In the genomic region with DNA sequence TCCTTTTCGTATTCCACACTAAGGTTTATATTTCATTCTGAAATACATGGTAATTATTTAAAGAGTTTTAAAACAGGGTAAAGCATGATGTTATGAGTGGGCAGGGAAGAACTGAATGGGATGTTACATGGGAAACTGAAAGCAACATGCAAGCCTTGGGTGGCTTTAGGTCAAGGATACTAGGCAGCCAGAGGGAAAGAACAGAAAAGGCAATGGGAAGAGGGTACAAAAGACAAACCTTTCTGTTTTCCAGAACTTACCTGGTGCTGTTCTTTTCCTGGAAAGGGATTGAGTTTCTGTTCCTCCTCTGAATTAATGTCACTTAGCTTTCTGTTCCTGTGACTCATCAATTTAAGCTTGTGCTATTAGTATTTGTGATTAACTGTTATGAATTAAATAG, we compare ENCODE assay signal across 21 cellular contexts.
DNase-seq lines count a peak whose midpoint lies in the region; ATAC-seq and TF ChIP-seq lines count a peak whose summit lies in the region.
"Had no signal": no experiment of that assay in that cellular context is flagged by ENCODE, and none has a peak within 500 bp of the region (broad histone marks: within the 10 kb centered on the region; RNA-seq: fewer than 3 reads in every experiment).

No MANE protein-coding gene starts in this region.

- H3K9me3 Mint-ChIP-seq in activated T-cell treated with anti-CD3 and anti-CD28 coated beads, Interleukin-2, amount 50 U/mL, for 24 hours, result no peaks in the 10 kb centered on the region
- H3K9me3 Mint-ChIP-seq in activated T-helper 1 cell treated with anti-CD3 and anti-CD28 coated beads, Interleukin-12 subunit alpha, Interleukin-12 subunit beta, Interleukin-2, Interleukin-4 antibody, amounts not matched to agents 30 ng/mL and 10 ng/mL and 1 ng/mL, durations not matched to agents 14 hours and 24 hours and 36 hours, result no peaks in the 10 kb centered on the region
- no peaks in the 10 kb centered on the region for H3K9me3 Mint-ChIP-seq in progenitor cell of endocrine pancreas (ENCODE audit: low read depth)
- H3K9me3 Mint-ChIP-seq: central memory CD8-positive, alpha-beta T cell had no signal

- 96% methylated on average over 1 of the region's 1 CpG for WGBS in suprapubic skin

- no peak overlapping the region for H3K4me3 Mint-ChIP-seq in activated T-cell treated with anti-CD3 and anti-CD28 coated beads, Interleukin-2, amount 50 U/mL, for 24 hours
- H3K4me3 Mint-ChIP-seq in activated T-helper 1 cell treated with anti-CD3 and anti-CD28 coated beads, Interleukin-12 subunit alpha, Interleukin-12 subunit beta, Interleukin-2, Interleukin-4 antibody, amounts not matched to agents 30 ng/mL and 10 ng/mL and 1 ng/mL, durations not matched to agents 14 hours and 24 hours and 36 hours, result no peak overlapping the region
- H3K4me3 Mint-ChIP-seq in progenitor cell of endocrine pancreas (ENCODE audit: low read depth), result no peak overlapping the region
- H3K4me3 Mint-ChIP-seq: central memory CD8-positive, alpha-beta T cell; H9 had no signal

- H3K27ac ChIP-seq in suprapubic skin, result no peak overlapping the region
- H3K27ac ChIP-seq: BLaER1, foreskin keratinocyte, PC-9, VCaP had no signal

- H3K9me3 ChIP-seq in suprapubic skin, result no peaks in the 10 kb centered on the region
- H3K9me3 ChIP-seq: BLaER1 had no signal

- H3K27me3 ChIP-seq in suprapubic skin, result no peaks in the 10 kb centered on the region
- H3K27me3 ChIP-seq: BLaER1, foreskin keratinocyte had no signal

- ATAC-seq in GM19452 (IDR thresholded peaks at IDR 0.05; ENCODE audit: unreplicated experiment), result peak; percentile 53
- no peak for ATAC-seq in Right ventricle myocardium superior (ENCODE audit: poor library complexity)
- ATAC-seq: foreskin keratinocyte had no signal

- intact Hi-C loops in activated T-helper 1 cell treated with anti-CD3 and anti-CD28 coated beads, Interleukin-12 subunit alpha, Interleukin-12 subunit beta, Interleukin-2, Interleukin-4 antibody, amounts not matched to agents 30 ng/mL and 10 ng/mL and 1 ng/mL, durations not matched to agents 14 hours and 24 hours and 36 hours (cut with micrococcal nuclease), result no loop called here
- intact Hi-C loops in Right ventricle myocardium superior (cut with DNase I), result no loop called here

- DNase-seq in activated T-cell treated with anti-CD3 and anti-CD28 coated beads, Interleukin-2, amount 50 U/mL, for 24 hours, result no peak
- no peak for DNase-seq in activated T-cell treated with anti-CD3 and anti-CD28 coated beads for 4 hours
- no peak for DNase-seq in activated T-helper 1 cell treated with anti-CD3 and anti-CD28 coated beads, Interleukin-12 subunit alpha, Interleukin-12 subunit beta, Interleukin-2, Interleukin-4 antibody, amounts not matched to agents 30 ng/mL and 10 ng/mL and 1 ng/mL, durations not matched to agents 14 hours and 24 hours and 36 hours (ENCODE audit: low spot score)
- DNase-seq in progenitor cell of endocrine pancreas (ENCODE audit: low spot score, unreplicated experiment), result no peak
- DNase-seq in NOMO-1 treated with dmso at 0.1 percent for 144 hours (lab: John Stamatoyannopoulos, UW; ENCODE audit: unreplicated experiment), result no peak
- DNase-seq in suprapubic skin (ENCODE audit: low spot score in 2 of 2), result no peak
- no peak for DNase-seq in Right ventricle myocardium superior
- DNase-seq: activated effector memory CD4-positive, alpha-beta T cell treated with anti-CD3 and anti-CD28 coated beads, Interleukin-2, amount 50 U/mL, for 16 hours; foreskin keratinocyte; H9; hippocampal formation; Karpas-422; NCI-H1930; NCI-H226; PC-9; stimulated activated CD4-positive, alpha-beta T cell treated with anti-CD3 and anti-CD28 coated beads, Interleukin-2, amount 100 ng/mL, for 48 hours had no signal

- no peak for TF ChIP-seq POLR2A in suprapubic skin (IDR thresholded peaks at IDR 0.05)

- H3K4me3 ChIP-seq in suprapubic skin, result no peak overlapping the region
- H3K4me3 ChIP-seq: BLaER1, PC-9, smooth muscle cell had no signal

- peaks cover 23% of the 10 kb centered on the region for H3K4me1 Mint-ChIP-seq in activated T-cell treated with anti-CD3 and anti-CD28 coated beads, Interleukin-2, amount 50 U/mL, for 24 hours (ENCODE audit: low read depth)
- peaks cover 13% of the 10 kb centered on the region for H3K4me1 Mint-ChIP-seq in activated T-helper 1 cell treated with anti-CD3 and anti-CD28 coated beads, Interleukin-12 subunit alpha, Interleukin-12 subunit beta, Interleukin-2, Interleukin-4 antibody, amounts not matched to agents 30 ng/mL and 10 ng/mL and 1 ng/mL, durations not matched to agents 14 hours and 24 hours and 36 hours (ENCODE audit: low read depth)
- H3K4me1 Mint-ChIP-seq in progenitor cell of endocrine pancreas (ENCODE audit: low read depth), result no peaks in the 10 kb centered on the region

- TF ChIP-seq CTCF in progenitor cell of endocrine pancreas (IDR thresholded peaks at IDR 0.05; ENCODE audit: unreplicated experiment) (no peak), suprapubic skin (IDR thresholded peaks at IDR 0.05) (no peak)

- TF ChIP-seq EP300 in suprapubic skin (IDR thresholded peaks at IDR 0.05), result no peak

- peaks cover 95% of the 10 kb centered on the region for H3K36me3 Mint-ChIP-seq in activated T-cell treated with anti-CD3 and anti-CD28 coated beads, Interleukin-2, amount 50 U/mL, for 24 hours (ENCODE audit: low read depth)
- peaks cover 51% of the 10 kb centered on the region for H3K36me3 Mint-ChIP-seq in activated T-helper 1 cell treated with anti-CD3 and anti-CD28 coated beads, Interleukin-12 subunit alpha, Interleukin-12 subunit beta, Interleukin-2, Interleukin-4 antibody, amounts not matched to agents 30 ng/mL and 10 ng/mL and 1 ng/mL, durations not matched to agents 14 hours and 24 hours and 36 hours (ENCODE audit: low read depth)
- peaks cover 41% of the 10 kb centered on the region for H3K36me3 Mint-ChIP-seq in progenitor cell of endocrine pancreas (ENCODE audit: insufficient read depth)

- H3K36me3 ChIP-seq in suprapubic skin, result peaks cover 75% of the 10 kb centered on the region

- H3K27me3 Mint-ChIP-seq in activated T-cell treated with anti-CD3 and anti-CD28 coated beads, Interleukin-2, amount 50 U/mL, for 24 hours, result no peaks in the 10 kb centered on the region
- no peaks in the 10 kb centered on the region for H3K27me3 Mint-ChIP-seq in activated T-helper 1 cell treated with anti-CD3 and anti-CD28 coated beads, Interleukin-12 subunit alpha, Interleukin-12 subunit beta, Interleukin-2, Interleukin-4 antibody, amounts not matched to agents 30 ng/mL and 10 ng/mL and 1 ng/mL, durations not matched to agents 14 hours and 24 hours and 36 hours (ENCODE audit: insufficient read depth)
- H3K27me3 Mint-ChIP-seq in progenitor cell of endocrine pancreas, result no peaks in the 10 kb centered on the region
- H3K27me3 Mint-ChIP-seq: central memory CD8-positive, alpha-beta T cell had no signal

- H3K4me1 ChIP-seq in suprapubic skin, result no peaks in the 10 kb centered on the region
- H3K4me1 ChIP-seq: BLaER1, foreskin keratinocyte had no signal

- peak overlapping the region; percentile 77 for H3K27ac Mint-ChIP-seq in activated T-cell treated with anti-CD3 and anti-CD28 coated beads, Interleukin-2, amount 50 U/mL, for 24 hours
- H3K27ac Mint-ChIP-seq in activated T-helper 1 cell treated with anti-CD3 and anti-CD28 coated beads, Interleukin-12 subunit alpha, Interleukin-12 subunit beta, Interleukin-2, Interleukin-4 antibody, amounts not matched to agents 30 ng/mL and 10 ng/mL and 1 ng/mL, durations not matched to agents 14 hours and 24 hours and 36 hours, result peak overlapping the region; percentile 73
- peak overlapping the region; percentile 30 for H3K27ac Mint-ChIP-seq in progenitor cell of endocrine pancreas
